In the genomic region with DNA sequence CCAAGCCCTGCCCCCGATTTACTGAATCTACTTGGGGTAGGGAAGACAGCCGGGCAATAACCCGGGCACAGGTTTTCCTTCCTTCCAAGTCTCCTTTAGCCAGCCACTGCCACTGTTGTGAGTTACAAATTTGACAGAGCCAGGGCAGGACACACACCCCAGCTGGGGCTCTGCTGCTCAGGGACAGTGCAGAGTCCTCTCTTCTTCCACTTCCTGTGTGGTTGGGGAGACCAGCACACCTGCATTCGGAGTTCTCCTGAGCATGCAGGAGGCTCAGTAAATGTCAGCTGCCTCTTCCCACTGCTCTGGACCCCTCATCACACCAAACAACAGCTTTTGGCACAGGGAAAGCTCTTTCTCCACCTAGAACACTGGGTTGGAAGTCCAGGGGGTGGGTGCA, we compare ENCODE assay signal across 21 cellular contexts. TPM values are rescaled to one million over a fixed set of nuclear protein-coding genes. Genes with fewer than 3 reads are reported as not detected.
DNase-seq lines count a peak whose midpoint lies in the region; ATAC-seq and TF ChIP-seq lines count a peak whose summit lies in the region.
"Had no signal": no experiment of that assay in that cellular context is flagged by ENCODE, and none has a peak within 500 bp of the region (broad histone marks: within the 10 kb centered on the region; RNA-seq: fewer than 3 reads in every experiment).

No MANE protein-coding gene starts in this region.

- no peak overlapping the region for H4K8ac ChIP-seq in mesenchymal stem cell (ENCODE audit: low read length)

- H2BK120ac ChIP-seq in mesenchymal stem cell (ENCODE audit: low read depth, low read length) = no peak overlapping the region

- TF ChIP-seq CTCF in OCI-LY1 (IDR thresholded peaks at IDR 0.05; ENCODE audit: low read length) = no peak

- no peak overlapping the region for H2BK15ac ChIP-seq in mesenchymal stem cell (ENCODE audit: low read depth, poor library complexity, severe bottlenecking)

- peak overlapping the region; percentile 87 for H3K27ac ChIP-seq in BLaER1
- H3K27ac ChIP-seq in OCI-LY1 (ENCODE audit: low read depth, low read length, poor library complexity, severe bottlenecking) = peak overlapping the region; percentile 98
- no peak overlapping the region for H3K27ac ChIP-seq in mesenchymal stem cell (ENCODE audit: low read length, poor library complexity, severe bottlenecking)
- H3K27ac ChIP-seq: body of pancreas, hepatocyte, parathyroid adenoma, SJCRH30, upper lobe of right lung had no signal

- no peak overlapping the region for H3K18ac ChIP-seq in mesenchymal stem cell (ENCODE audit: low read depth in 1 of 2, low read length in 2 of 2)

- H3K23ac ChIP-seq in mesenchymal stem cell (ENCODE audit: low read length in 2 of 2) = no peak overlapping the region

- no peak overlapping the region for H2BK5ac ChIP-seq in mesenchymal stem cell (ENCODE audit: low read depth, low read length, poor library complexity, severe bottlenecking)

- DNase-seq in mesenchymal stem cell (no peak), LoVo (ENCODE audit: low spot score) (no peak), T-helper 2 cell (no peak), NCI-H1048 (lab: John Stamatoyannopoulos, UW) (no peak)
- DNase-seq: activated CD4-positive, CD25-positive, alpha-beta regulatory T cell treated with anti-CD3 and anti-CD28 coated beads, Interleukin-2, amount 50 U/mL, for 72 hours; activated naive CD8-positive, alpha-beta T cell treated with anti-CD3 and anti-CD28 coated beads, Interleukin-2, amount 10 ng/mL, durations not matched to agents 7 days and 5 days; body of pancreas; DMS 273 treated with DMSO at 0.1 percent for 48 hours; GF-D8; NCI-H1436 treated with DMSO at 0.1 percent for 48 hours; SJCRH30; stimulated activated CD4-positive, alpha-beta T cell treated with anti-CD3 and anti-CD28 coated beads, Interleukin-2, amount 100 ng/mL, for 48 hours; upper lobe of right lung had no signal

- H4K91ac ChIP-seq in mesenchymal stem cell (ENCODE audit: low read length) = no peak overlapping the region

- H3K4me3 ChIP-seq in BLaER1 = peak overlapping the region; percentile 24; the same call in 1 of the 2 replicates
- H3K4me3 ChIP-seq in OCI-LY1 (ENCODE audit: low read depth, low read length, poor library complexity, severe bottlenecking) = peak overlapping the region; percentile 27
- H3K4me3 ChIP-seq in mesenchymal stem cell (ENCODE audit: insufficient read depth in 1 of 2, low read depth in 1 of 2, low read length in 2 of 2) = no peak overlapping the region
- H3K4me3 ChIP-seq: body of pancreas, hepatocyte, lung, SJCRH30, upper lobe of right lung had no signal

- H2AFZ ChIP-seq in OCI-LY1 (ENCODE audit: low read length) (no peak overlapping the region), mesenchymal stem cell (ENCODE audit: low read depth, low read length) (no peak overlapping the region)
- H2AFZ ChIP-seq: hepatocyte, parathyroid adenoma had no signal

- H3K4ac ChIP-seq in mesenchymal stem cell (ENCODE audit: low read depth in 1 of 2, low read length in 2 of 2) = no peak overlapping the region

- H3K9ac ChIP-seq in BLaER1 (peak overlapping the region; percentile 49), OCI-LY1 (ENCODE audit: low read length) (peak overlapping the region; percentile 66), mesenchymal stem cell (ENCODE audit: low read length) (no peak overlapping the region)
- H3K9ac ChIP-seq: parathyroid adenoma had no signal

- peak overlapping the region; percentile 3 for H2AK5ac ChIP-seq in mesenchymal stem cell (ENCODE audit: low read length, severe bottlenecking)

- H4K20me1 ChIP-seq in BLaER1 = peaks cover 53% of the 10 kb centered on the region
- H4K20me1 ChIP-seq in OCI-LY1 (ENCODE audit: insufficient read depth, low read length) = no peaks in the 10 kb centered on the region

- H3K4me1 ChIP-seq in BLaER1 = peaks cover 100% of the 10 kb centered on the region
- H3K4me1 ChIP-seq in OCI-LY1 (ENCODE audit: insufficient read depth, low read length, severe bottlenecking) = peaks cover 100% of the 10 kb centered on the region
- peaks cover 31% of the 10 kb centered on the region for H3K4me1 ChIP-seq in mesenchymal stem cell (ENCODE audit: control insufficient read depth, insufficient read depth, low read depth, low read length)
- H3K4me1 ChIP-seq: body of pancreas, parathyroid adenoma, SJCRH30 had no signal

- no peak overlapping the region for H3K14ac ChIP-seq in mesenchymal stem cell (ENCODE audit: low read length in 2 of 2)

- H3K79me2 ChIP-seq in OCI-LY1 (ENCODE audit: insufficient read depth, low read length) = no peaks in the 10 kb centered on the region
- H3K79me2 ChIP-seq: hepatocyte, parathyroid adenoma had no signal

- H3K36me3 ChIP-seq in BLaER1 (peaks cover 31% of the 10 kb centered on the region), OCI-LY1 (ENCODE audit: insufficient read depth, low read length) (no peaks in the 10 kb centered on the region), mesenchymal stem cell (ENCODE audit: control insufficient read depth in 1 of 2, insufficient read depth in 2 of 2, low read depth in 1 of 2, low read length in 2 of 2) (no peaks in the 10 kb centered on the region)
- H3K36me3 ChIP-seq: SJCRH30, upper lobe of right lung had no signal

- no peak overlapping the region for H2BK12ac ChIP-seq in mesenchymal stem cell (ENCODE audit: low read length in 2 of 2)

- H3K79me1 ChIP-seq in mesenchymal stem cell (replicated peaks; ENCODE audit: low read length, poor library complexity, severe bottlenecking) = peaks cover 49% of the 10 kb centered on the region

- peak overlapping the region; percentile 99 for H3K4me2 ChIP-seq in BLaER1
- peak overlapping the region; percentile 59 for H3K4me2 ChIP-seq in OCI-LY1 (ENCODE audit: low read length)
- no peak overlapping the region for H3K4me2 ChIP-seq in mesenchymal stem cell (ENCODE audit: low read length, poor library complexity, severe bottlenecking)
- H3K4me2 ChIP-seq: hepatocyte had no signal

- 91% methylated on average over 3 of the region's 4 CpGs for WGBS in mesenchymal stem cell

- H3K9me3 ChIP-seq in BLaER1 (no peaks in the 10 kb centered on the region), OCI-LY1 (ENCODE audit: low read length) (no peaks in the 10 kb centered on the region), mesenchymal stem cell (ENCODE audit: control insufficient read depth, low read length) (no peaks in the 10 kb centered on the region)
- H3K9me3 ChIP-seq: body of pancreas, SJCRH30, upper lobe of right lung had no signal

- peaks cover 6% of the 10 kb centered on the region; the same call in 1 of the 2 replicates for H3F3A ChIP-seq in OCI-LY1 (ENCODE audit: insufficient read depth, low read length)

- ATAC-seq in HG02678 (IDR thresholded peaks at IDR 0.05; ENCODE audit: unreplicated experiment) (peak; percentile 68), HG02885 (IDR thresholded peaks at IDR 0.05; ENCODE audit: poor library complexity, unreplicated experiment) (no peak)
- ATAC-seq: activated T-helper 17 cell treated with anti-CD3 and anti-CD28 coated beads, Interleukin-2, amount 50 U/mL, for 72 hours; body of pancreas; upper lobe of right lung had no signal

- no peaks in the 10 kb centered on the region for H3K27me3 ChIP-seq in BLaER1
- no peaks in the 10 kb centered on the region for H3K27me3 ChIP-seq in OCI-LY1 (ENCODE audit: insufficient read depth, low read length)
- no peaks in the 10 kb centered on the region for H3K27me3 ChIP-seq in mesenchymal stem cell (ENCODE audit: control insufficient read depth in 1 of 2, insufficient read depth in 1 of 2, low read length in 2 of 2)
- H3K27me3 ChIP-seq: body of pancreas, hepatocyte, SJCRH30, upper lobe of right lung had no signal

- no peaks in the 10 kb centered on the region for H3K9me2 ChIP-seq in OCI-LY1 (ENCODE audit: low read depth, low read length)

RNA-seq across cellular contexts. Expression of gene CHST15, which starts 21.3 kb away (rescaled TPM):
- 22.2 TPM for polyA plus RNA-seq in mesenchymal stem cell (2013, experiment 1 of 2)
- polyA plus RNA-seq in mesenchymal stem cell (2013, experiment 2 of 2) = 22.7 TPM

Comparison
In these comparisons a context has a peak if more than half of its experiments do, and no peak if none do; other contexts are left out.
1. H3K4me3 ChIP-seq: peak in BLaER1 (single experiment) and OCI-LY1 (single experiment); none in mesenchymal stem cell (0 of 2).